ENCODE assay signal across 8 cellular contexts in genomic region chr5:171521219-171521633, GRCh38.
DNase-seq lines count a peak whose midpoint lies in the region; ATAC-seq and TF ChIP-seq lines count a peak whose summit lies in the region.

No MANE protein-coding gene starts in this region.

- 20% methylated on average over 1 of the region's 1 CpG for WGBS in HUES64

- DNase-seq in coronary artery (ENCODE audit: low spot score) (no peak), lower lobe of right lung (no peak), upper lobe of right lung (no peak), NCI-H82 (lab: John Stamatoyannopoulos, UW) (no peak), NCI-H510A (lab: John Stamatoyannopoulos, UW) (no peak)
- DNase-seq in stimulated activated CD4-positive, alpha-beta T cell treated with anti-CD3 and anti-CD28 coated beads, Interleukin-2, amount 100 ng/mL, for 48 hours: no peak

- peak overlapping the region; percentile 51 for H3K9ac ChIP-seq in HUES64 (ENCODE audit: low read depth, low read length)

- H3K36me3 ChIP-seq in HUES64 (ENCODE audit: insufficient read depth, low read length) (no peaks in the 10 kb centered on the region), lower lobe of right lung (no peaks in the 10 kb centered on the region), upper lobe of right lung (no peaks in the 10 kb centered on the region)

- H3K27me3 ChIP-seq in HUES64 (ENCODE audit: insufficient read depth, low read length): peaks cover 14% of the 10 kb centered on the region
- no peaks in the 10 kb centered on the region for H3K27me3 ChIP-seq in lower lobe of right lung (ENCODE audit: low read depth)
- no peaks in the 10 kb centered on the region for H3K27me3 ChIP-seq in upper lobe of right lung

- H3K4me1 ChIP-seq in HUES64 (ENCODE audit: insufficient read depth, low read length) (peaks cover 29% of the 10 kb centered on the region), lower lobe of right lung (peaks cover 18% of the 10 kb centered on the region), upper lobe of right lung (peaks cover 16% of the 10 kb centered on the region)

- TF ChIP-seq CTCF in coronary artery (IDR thresholded peaks at IDR 0.05) (no peak), lower lobe of right lung (IDR thresholded peaks at IDR 0.05) (no peak), upper lobe of right lung (IDR thresholded peaks at IDR 0.05) (no peak)

- H3K27ac ChIP-seq in HUES64 (ENCODE audit: low read depth, low read length) (peak overlapping the region; percentile 78), coronary artery (peak overlapping the region; percentile 11 to 81), lower lobe of right lung (no peak overlapping the region), upper lobe of right lung (peak overlapping the region; percentile 11)

- H3K9me3 ChIP-seq in HUES64 (ENCODE audit: insufficient read depth, low read depth, low read length): no peaks in the 10 kb centered on the region
- H3K9me3 ChIP-seq in lower lobe of right lung: no peaks in the 10 kb centered on the region
- no peaks in the 10 kb centered on the region for H3K9me3 ChIP-seq in upper lobe of right lung

- intact Hi-C loops in lower lobe of right lung (cut with DNase I): no loop called here
- intact Hi-C loops in upper lobe of right lung (cut with DNase I): no loop called here

- ATAC-seq in lower lobe of right lung (peak; percentile 20 to 39), upper lobe of right lung (peak; percentile 37), GM19328 (IDR thresholded peaks at IDR 0.05; ENCODE audit: unreplicated experiment) (no peak)

- H3K4me3 ChIP-seq in HUES64 (ENCODE audit: low read length) (no peak overlapping the region), coronary artery (no peak overlapping the region), lower lobe of right lung (no peak overlapping the region), upper lobe of right lung (no peak overlapping the region)
